Comparison of ENCODE assay signal across 8 cellular contexts in genomic region chr20:39269031-39269461, GRCh38.
DNase-seq lines count a peak whose midpoint lies in the region; ATAC-seq and TF ChIP-seq lines count a peak whose summit lies in the region.

No MANE protein-coding gene starts in this region.

- no peaks in the 10 kb centered on the region for H4K20me1 ChIP-seq in DND-41 (ENCODE audit: insufficient read depth, low read length)

- peak overlapping the region; percentile 26; the same call in 1 of the 2 replicates for H3K9ac ChIP-seq in DND-41 (ENCODE audit: low read depth, low read length)
- no peak overlapping the region for H3K9ac ChIP-seq in parathyroid adenoma

- H3K27me3 ChIP-seq in DND-41 (ENCODE audit: insufficient read depth, low read length, poor library complexity) (no peaks in the 10 kb centered on the region), MG63 (no peaks in the 10 kb centered on the region), parathyroid adenoma (ENCODE audit: control insufficient read depth, insufficient read depth, low read length) (no peaks in the 10 kb centered on the region)

- H3K4me1 ChIP-seq in DND-41 (ENCODE audit: insufficient read depth, low read length) (peaks cover 43% of the 10 kb centered on the region), parathyroid adenoma (peaks cover 15% of the 10 kb centered on the region)

- H2AFZ ChIP-seq in DND-41 (ENCODE audit: low read depth, low read length), result peak overlapping the region; percentile 69
- peak overlapping the region; percentile 51 for H2AFZ ChIP-seq in parathyroid adenoma

- no peak overlapping the region for H3K4me2 ChIP-seq in DND-41 (ENCODE audit: insufficient read depth, low read length)
- no peak overlapping the region for H3K4me2 ChIP-seq in parathyroid adenoma (ENCODE audit: low read length)

- H3K79me2 ChIP-seq in DND-41 (ENCODE audit: insufficient read depth, low read length) (no peaks in the 10 kb centered on the region), parathyroid adenoma (no peaks in the 10 kb centered on the region)

- no peaks in the 10 kb centered on the region for H3K36me3 ChIP-seq in DND-41 (ENCODE audit: insufficient read depth, low read length)
- no peaks in the 10 kb centered on the region for H3K36me3 ChIP-seq in MG63
- H3K36me3 ChIP-seq in parathyroid adenoma (ENCODE audit: control insufficient read depth, insufficient read depth, low read length), result no peaks in the 10 kb centered on the region

- TF ChIP-seq CTCF in DND-41 (IDR thresholded peaks at IDR 0.05; ENCODE audit: borderline replicate concordance, extremely low read depth, low read length, poor library complexity, severe bottlenecking) (peak; percentile 99), foreskin fibroblast (IDR thresholded peaks at IDR 0.05; ENCODE audit: low read depth, low read length) (peak; percentile 84), parathyroid adenoma (IDR thresholded peaks at IDR 0.05) (peak; percentile 92)

- no peak overlapping the region for H3K4me3 ChIP-seq in DND-41 (ENCODE audit: low read depth in 1 of 2, low read length in 2 of 2)
- H3K4me3 ChIP-seq in MG63, result no peak overlapping the region
- H3K4me3 ChIP-seq in foreskin fibroblast (ENCODE audit: low read depth in 1 of 2, low read length in 2 of 2), result no peak overlapping the region
- H3K4me3 ChIP-seq in parathyroid adenoma (ENCODE audit: low read depth, low read length), result no peak overlapping the region

- DNase-seq in DND-41 (peak; percentile 86), MG63 (peak; percentile 39), foreskin fibroblast (peak in 1 of 2 donors; percentile 41)
- DNase-seq in activated CD8-positive, alpha-beta memory T cell treated with anti-CD3 and anti-CD28 coated beads for 48 hours (ENCODE audit: low read depth in 2 of 3, low spot score in 2 of 3), result peak; percentile 5 to 24 (median 5)

- peak; percentile 95 for ATAC-seq in DND-41 (ENCODE audit: insufficient read depth, low read depth)
- peak; percentile 73 for ATAC-seq in GM21515 (IDR thresholded peaks at IDR 0.05; ENCODE audit: unreplicated experiment)
- ATAC-seq in HG03095 (IDR thresholded peaks at IDR 0.05; ENCODE audit: unreplicated experiment), result no peak
- no peak for ATAC-seq in GM18870 (IDR thresholded peaks at IDR 0.05; ENCODE audit: unreplicated experiment)

- no peaks in the 10 kb centered on the region for H3K9me3 ChIP-seq in DND-41 (ENCODE audit: insufficient read depth, low read length, severe bottlenecking)
- no peaks in the 10 kb centered on the region for H3K9me3 ChIP-seq in MG63
- no peaks in the 10 kb centered on the region for H3K9me3 ChIP-seq in parathyroid adenoma (ENCODE audit: control insufficient read depth, low read length)

- H3K27ac ChIP-seq in DND-41 (ENCODE audit: low read length) (peak overlapping the region; percentile 80), parathyroid adenoma (no peak overlapping the region)

Comparison
In these comparisons a context has a peak if more than half of its experiments do, and no peak if none do; other contexts are left out.
1. ATAC-seq: peak in DND-41 (single experiment) and GM21515 (single experiment); none in HG03095 (single experiment) and GM18870 (single experiment).
2. Peak in every context shown above with its lines, with median percentiles within 50 percentile points of each other: CTCF ChIP-seq.